8 cellular contexts compared by ENCODE assay signal in the genomic region with DNA sequence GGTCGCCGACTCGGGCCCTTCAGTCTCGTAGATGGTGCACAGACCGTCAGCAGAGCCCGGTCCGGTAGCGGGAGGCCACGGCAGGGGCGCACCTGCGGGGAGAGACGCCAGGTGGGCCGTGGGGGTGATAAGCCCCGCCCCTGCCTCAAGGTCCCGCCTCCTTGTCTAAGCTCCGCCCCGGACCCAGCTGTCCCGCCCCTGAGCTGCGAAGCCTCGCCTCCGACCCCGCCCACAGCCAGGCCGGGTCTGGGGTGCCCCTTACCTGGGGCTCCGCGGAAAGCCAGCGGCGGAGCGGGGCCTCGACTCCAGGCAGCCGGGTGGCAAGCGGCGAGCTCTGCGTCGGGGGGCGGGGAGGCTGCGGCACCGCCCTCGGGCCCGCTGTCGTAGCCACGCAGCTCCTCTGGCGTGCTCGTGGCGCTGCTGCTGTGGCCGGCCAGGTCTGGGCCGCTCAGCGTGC.
DNase-seq lines count a peak whose midpoint lies in the region; ATAC-seq, FAIRE-seq and TF ChIP-seq lines count a peak whose summit lies in the region.

No MANE protein-coding gene starts in this region.

- H3K9me3 ChIP-seq in iPS-15b (ENCODE audit: control insufficient read depth, insufficient read depth, low read length): no peaks in the 10 kb centered on the region

- ATAC-seq in GM18909 (IDR thresholded peaks at IDR 0.05; ENCODE audit: poor library complexity, unreplicated experiment) (peak; percentile 53), HG03108 (IDR thresholded peaks at IDR 0.05; ENCODE audit: unreplicated experiment) (peak; percentile 28)

- H3K4me3 ChIP-seq in iPS-15b (ENCODE audit: low read depth, low read length): peak overlapping the region; percentile 69

- H3K27me3 ChIP-seq in iPS-15b (ENCODE audit: control insufficient read depth, insufficient read depth, low read length): peaks cover 38% of the 10 kb centered on the region

- no peak overlapping the region for H3K9ac ChIP-seq in iPS-15b (ENCODE audit: low read depth, low read length)

- no peaks in the 10 kb centered on the region for H3K36me3 ChIP-seq in iPS-15b (ENCODE audit: control insufficient read depth, insufficient read depth, low read length)

- peaks cover 11% of the 10 kb centered on the region for H3K4me1 ChIP-seq in iPS-15b (ENCODE audit: control insufficient read depth, insufficient read depth, low read length)

- DNase-seq in SW480 (ENCODE audit: low spot score) (peak; percentile 53), D721Med (ENCODE audit: insufficient read length, low spot score) (no peak), putamen (ENCODE audit: low spot score) (no peak)
- DNase-seq in activated naive CD8-positive, alpha-beta T cell treated with anti-CD3 and anti-CD28 coated beads, Interleukin-2, amount 50 U/mL, for 16 hours (ENCODE audit: low read depth, low spot score): peak; percentile 47
- peak; percentile 75 to 78 for DNase-seq in stimulated activated CD4-positive, alpha-beta T cell treated with anti-CD3 and anti-CD28 coated beads, Interleukin-15, amount 100 ng/mL, for 1 hour (ENCODE audit: low read depth in 1 of 2, low spot score in 1 of 2)

- no peak for FAIRE-seq in D721Med (lab: Jason Lieb, UNC)

- TF ChIP-seq CTCF in D721Med (IDR thresholded peaks at IDR 0.05; ENCODE audit: insufficient read depth, missing control alignments): no peak

Comparison
In these comparisons a context has a peak if more than half of its experiments do, and no peak if none do; other contexts are left out.
1. DNase-seq: peak in SW480 (single experiment), activated naive CD8-positive, alpha-beta T cell treated with anti-CD3 and anti-CD28 coated beads, Interleukin-2, amount 50 U/mL, for 16 hours (single experiment) and stimulated activated CD4-positive, alpha-beta T cell treated with anti-CD3 and anti-CD28 coated beads, Interleukin-15, amount 100 ng/mL, for 1 hour (2 of 2); none in D721Med (single experiment) and putamen (single experiment).